ENCODE assay signal across 21 cellular contexts in genomic region chr10:14131261-14131960, GRCh38.
"Had no signal": no experiment of that assay in that cellular context is flagged by ENCODE, and none has a peak within 500 bp of the region (broad histone marks: within the 10 kb centered on the region; RNA-seq: fewer than 3 reads in every experiment).

No MANE protein-coding gene starts in this region.

- H3K4me2 ChIP-seq: hepatocyte had no signal

- H3K27ac ChIP-seq: gastroesophageal sphincter, hepatocyte, right atrium auricular region, tibial nerve had no signal

- H3K4me1 ChIP-seq: gastroesophageal sphincter, right atrium auricular region, tibial nerve had no signal

- H3K9me3 ChIP-seq: gastroesophageal sphincter, right atrium auricular region, tibial nerve had no signal

- ATAC-seq: activated CD8-positive, alpha-beta T cell treated with anti-CD3 and anti-CD28 coated beads for 36 hours; activated T-cell treated with anti-CD3 and anti-CD28 coated beads, Interleukin-2, amount 50 U/mL, for 4 hours; activated T-helper 17 cell treated with anti-CD3 and anti-CD28 coated beads, Interleukin-2, amount 50 U/mL, for 72 hours; gastroesophageal sphincter; left cardiac atrium; left ventricle myocardium superior; naive thymus-derived CD4-positive, alpha-beta T cell had no signal

- DNase-seq: activated B cell treated with CpG ODN at 0.5 μM for 24 hours; activated CD4-positive, alpha-beta T cell treated with anti-CD3 and anti-CD28 coated beads, Interleukin-2, amount 50 U/mL, for 1 hour; activated CD8-positive, alpha-beta T cell treated with anti-CD3 and anti-CD28 coated beads for 36 hours; activated gamma-delta T cell treated with Interleukin-2 at 50 U/mL for 16 hours; activated naive CD4-positive, alpha-beta T cell treated with anti-CD3 and anti-CD28 coated beads, Interleukin-2, amount 50 U/mL, for 16 hours; activated T-cell treated with anti-CD3 and anti-CD28 coated beads, Interleukin-2, amount 50 U/mL, for 4 hours; amygdala; effector CD8-positive, alpha-beta T cell; erythroblast; left cardiac atrium; left ventricle myocardium superior; naive thymus-derived CD4-positive, alpha-beta T cell; nucleus accumbens; stimulated activated CD4-positive, alpha-beta T cell treated with anti-CD3 and anti-CD28 coated beads, Interleukin-15, amount 100 ng/mL, for 24 hours; stimulated activated naive CD4-positive, alpha-beta T cell; T-helper 2 cell had no signal

- H2AFZ ChIP-seq: hepatocyte had no signal

- H3K27me3 ChIP-seq: gastroesophageal sphincter, hepatocyte, right atrium auricular region, tibial nerve had no signal

- H3K36me3 ChIP-seq: gastroesophageal sphincter, right atrium auricular region, tibial nerve had no signal

- H3K4me3 ChIP-seq: gastroesophageal sphincter, hepatocyte, right atrium auricular region, tibial nerve had no signal

- H3K79me2 ChIP-seq: hepatocyte had no signal
